5 cellular contexts compared by ENCODE assay signal in genomic region chr17:36315736-36316135, GRCh38. TPM values are rescaled to one million over a fixed set of nuclear protein-coding genes. Genes with fewer than 3 reads are reported as not detected.
"Had no signal": no experiment of that assay in that cellular context is flagged by ENCODE, and none has a peak within 500 bp of the region (broad histone marks: within the 10 kb centered on the region; RNA-seq: fewer than 3 reads in every experiment).

No MANE protein-coding gene starts in this region.

RNA-seq across cellular contexts. Expression of gene TBC1D3G, which starts 7.9 kb away (rescaled TPM):
- total RNA-seq: GM23248, H4, H7, HT-29 had no signal
- polyA plus RNA-seq: GM23248, IgD-negative memory B cell had no signal

RNA-seq across cellular contexts. Expression of gene TBC1D3I, which starts 51.4 kb away (rescaled TPM):
- total RNA-seq: GM23248, H4, H7 had no signal
- polyA plus RNA-seq: GM23248, IgD-negative memory B cell had no signal
